13 cellular contexts compared by ENCODE assay signal in genomic region chr4:178577933-178578332, GRCh38.
DNase-seq lines count a peak whose midpoint lies in the region; ATAC-seq, FAIRE-seq and TF ChIP-seq lines count a peak whose summit lies in the region.
"Had no signal": no experiment of that assay in that cellular context is flagged by ENCODE, and none has a peak within 500 bp of the region (broad histone marks: within the 10 kb centered on the region; RNA-seq: fewer than 3 reads in every experiment).

No MANE protein-coding gene starts in this region.

- H3K9me2 ChIP-seq in SK-N-SH = no peaks in the 10 kb centered on the region

- H3K18ac ChIP-seq in H1 (ENCODE audit: extremely low read depth, low read length) = no peak overlapping the region

- no peak overlapping the region for H4K5ac ChIP-seq in H1 (ENCODE audit: insufficient read length, low read depth, low read length)

- no peak overlapping the region for H3K23ac ChIP-seq in H1 (ENCODE audit: insufficient read length)

- no peak overlapping the region for H3K56ac ChIP-seq in H1 (replicated peaks; ENCODE audit: insufficient read length, low read depth, low read length)

- intact Hi-C loops in ascending aorta (cut with DNase I) = no loop called here

- H3K79me1 ChIP-seq in H1 (ENCODE audit: low read depth, low read length) = no peaks in the 10 kb centered on the region

- no peak for TF ChIP-seq POLR2A in NB4 (IDR thresholded peaks at IDR 0.05; ENCODE audit: extremely low read depth, insufficient read length)
- no peak for TF ChIP-seq POLR2A in H1 (IDR thresholded peaks at IDR 0.05; ENCODE audit: control extremely low read depth in 1 of 2, low read depth in 2 of 2, low read length in 2 of 2)

- no peak overlapping the region for H2BK5ac ChIP-seq in H1 (ENCODE audit: low read depth, low read length)

- H3K4me2 ChIP-seq in SK-N-SH (no peak overlapping the region), H1 (ENCODE audit: insufficient read depth in 1 of 2, low read depth in 2 of 2, low read length in 2 of 2) (no peak overlapping the region), smooth muscle cell (no peak overlapping the region)
- H3K4me2 ChIP-seq: BLaER1 had no signal

- no peak overlapping the region for H2BK20ac ChIP-seq in H1 (ENCODE audit: low read length)

- H2BK120ac ChIP-seq in H1 (replicated peaks; ENCODE audit: low read depth, low read length) = no peak overlapping the region

- no peaks in the 10 kb centered on the region for H3K23me2 ChIP-seq in H1 (ENCODE audit: low read depth, low read length)

- H3K27me3 ChIP-seq in SK-N-SH (ENCODE audit: insufficient read depth) = no peaks in the 10 kb centered on the region; the same call in 1 of the 2 replicates
- no peaks in the 10 kb centered on the region for H3K27me3 ChIP-seq in H1 (replicated peaks in 1 of 4; ENCODE audit: control insufficient read depth in 3 of 4, extremely low read depth in 1 of 4, insufficient read depth in 3 of 4, low read length in 3 of 4)
- H3K27me3 ChIP-seq in smooth muscle cell (ENCODE audit: low read depth) = no peaks in the 10 kb centered on the region
- H3K27me3 ChIP-seq in ascending aorta = no peaks in the 10 kb centered on the region
- H3K27me3 ChIP-seq: BLaER1, esophagus muscularis mucosa, stomach had no signal

- H4K8ac ChIP-seq in H1 (ENCODE audit: extremely low read depth, insufficient read depth, low read length) = no peak overlapping the region

- H2AFZ ChIP-seq in SK-N-SH (ENCODE audit: low read depth) = no peak overlapping the region
- H2AFZ ChIP-seq in H1 (ENCODE audit: low read length) = no peak overlapping the region
- H2AFZ ChIP-seq in smooth muscle cell (ENCODE audit: low read depth) = no peak overlapping the region

- H3K9ac ChIP-seq in SK-N-SH (no peak overlapping the region), H1 (replicated peaks in 1 of 4; ENCODE audit: extremely low read depth in 1 of 4, low read depth in 3 of 4, low read length in 3 of 4) (no peak overlapping the region), smooth muscle cell (ENCODE audit: low read depth) (no peak overlapping the region)
- H3K9ac ChIP-seq: BLaER1 had no signal

- H3F3A ChIP-seq in SK-N-SH (replicated peaks; ENCODE audit: insufficient read depth) (no peaks in the 10 kb centered on the region), smooth muscle cell (ENCODE audit: low read depth) (no peaks in the 10 kb centered on the region)

- H4K20me1 ChIP-seq in SK-N-SH (ENCODE audit: insufficient read depth) (no peaks in the 10 kb centered on the region), H1 (replicated peaks in 1 of 2; ENCODE audit: control insufficient read depth in 1 of 2, insufficient read depth in 2 of 2, low read length in 2 of 2) (no peaks in the 10 kb centered on the region), smooth muscle cell (ENCODE audit: low read depth) (no peaks in the 10 kb centered on the region)
- H4K20me1 ChIP-seq: BLaER1 had no signal

- H3K27ac ChIP-seq in SK-N-SH (ENCODE audit: low read depth in 2 of 2, low read length in 1 of 2) (no peak overlapping the region), H1 (ENCODE audit: low read depth, low read length) (no peak overlapping the region), smooth muscle cell (ENCODE audit: low read depth) (no peak overlapping the region), ascending aorta (no peak overlapping the region)
- H3K27ac ChIP-seq: BLaER1, esophagus muscularis mucosa, stomach had no signal

- H3K9me3 ChIP-seq in SK-N-SH = no peaks in the 10 kb centered on the region
- no peaks in the 10 kb centered on the region for H3K9me3 ChIP-seq in H1 (ENCODE audit: insufficient read depth in 2 of 2, low read depth in 1 of 2, low read length in 1 of 2)
- no peaks in the 10 kb centered on the region for H3K9me3 ChIP-seq in smooth muscle cell (replicated peaks; ENCODE audit: low read depth)
- H3K9me3 ChIP-seq in ascending aorta = no peaks in the 10 kb centered on the region
- H3K9me3 ChIP-seq: BLaER1, esophagus muscularis mucosa, stomach had no signal

- H3K36me3 ChIP-seq in SK-N-SH (replicated peaks in 1 of 2; ENCODE audit: control insufficient read depth in 1 of 2, insufficient read depth in 2 of 2, low read length in 1 of 2) (no peaks in the 10 kb centered on the region), H1 (ENCODE audit: control insufficient read depth in 2 of 4, insufficient read depth in 4 of 4, low read length in 3 of 4) (no peaks in the 10 kb centered on the region), smooth muscle cell (ENCODE audit: low read depth) (no peaks in the 10 kb centered on the region), ascending aorta (no peaks in the 10 kb centered on the region)
- H3K36me3 ChIP-seq: BLaER1, esophagus muscularis mucosa, stomach had no signal

- TF ChIP-seq RAD21 in SK-N-SH (IDR thresholded peaks at IDR 0.05; ENCODE audit: low read length) (peak; percentile 60), H1 (IDR thresholded peaks at IDR 0.05 in 1 of 2, conservative IDR thresholded peaks at IDR 0.05 in 1 of 2; ENCODE audit: low read depth in 2 of 2, low read length in 2 of 2) (peak; percentile 79 to 81)

- no peak for TF ChIP-seq EP300 in SK-N-SH (IDR thresholded peaks at IDR 0.05; ENCODE audit: borderline replicate concordance in 1 of 2, low read depth in 1 of 2, low read length in 1 of 2)
- no peak for TF ChIP-seq EP300 in H1 (IDR thresholded peaks at IDR 0.05; ENCODE audit: borderline replicate concordance in 1 of 2, low read depth in 2 of 2, low read length in 2 of 2)

- no peak for ATAC-seq in SK-N-SH treated with all-trans-retinoic acid at 6 μM for 48 hours
- ATAC-seq in GM19455 (IDR thresholded peaks at IDR 0.05; ENCODE audit: unreplicated experiment) = no peak
- no peak for ATAC-seq in HG02870 (IDR thresholded peaks at IDR 0.05; ENCODE audit: unreplicated experiment)

- H3K79me2 ChIP-seq in SK-N-SH (ENCODE audit: insufficient read depth) = no peaks in the 10 kb centered on the region
- no peaks in the 10 kb centered on the region for H3K79me2 ChIP-seq in H1 (ENCODE audit: control insufficient read depth in 1 of 2, insufficient read depth in 2 of 2, low read length in 2 of 2)
- no peaks in the 10 kb centered on the region for H3K79me2 ChIP-seq in smooth muscle cell (ENCODE audit: low read depth)

- H3K4me3 ChIP-seq in SK-N-SH (ENCODE audit: low read depth in 2 of 2, low read length in 1 of 2) = peak overlapping the region in 1 of 2 experiments; percentile 44; a peak in 1 of 4 replicates
- no peak overlapping the region for H3K4me3 ChIP-seq in NB4 (ENCODE audit: low read depth, low read length)
- H3K4me3 ChIP-seq in H1 (ENCODE audit: extremely low read depth in 1 of 4, insufficient read depth in 2 of 4, low read depth in 3 of 4, low read length in 4 of 4) = no peak overlapping the region
- no peak overlapping the region for H3K4me3 ChIP-seq in smooth muscle cell
- no peak overlapping the region for H3K4me3 ChIP-seq in ascending aorta
- H3K4me3 ChIP-seq: BLaER1, esophagus muscularis mucosa, stomach had no signal

- no peak overlapping the region for H2AK5ac ChIP-seq in H1 (ENCODE audit: low read depth, low read length)

- peak; percentile 28 for FAIRE-seq in H1 (lab: Jason Lieb, UNC)

- H4K91ac ChIP-seq in H1 (replicated peaks; ENCODE audit: insufficient read length, low read length) = no peak overlapping the region

- POLR2A ChIA-PET in SK-N-SH (lab: Yijun Ruan, JAX) = no interaction called here
- POLR2A ChIA-PET in H1 (lab: Charles Lee; ENCODE audit: partially characterized antibody) = no interaction called here

- CTCF ChIA-PET in SK-N-SH (lab: Yijun Ruan, JAX) (interaction anchor here (0.7 to 1.8 kb wide), 3 partner anchors 18 to 730 kb away, joined by 3 to 10 read pairs (median 5); no protein-coding TSS in a partner anchor), H1 (lab: Charles Lee; ENCODE audit: partially characterized antibody) (interaction anchor here (0.8 to 1.9 kb wide), 9 partner anchors 9 to 730 kb away, joined by 3 to 12 read pairs (median 4); no protein-coding TSS in a partner anchor)

- no peak overlapping the region for H3K14ac ChIP-seq in H1 (ENCODE audit: insufficient read length)

- no peak overlapping the region for H2BK15ac ChIP-seq in H1 (ENCODE audit: low read length)

- TF ChIP-seq CTCF in SK-N-SH (IDR thresholded peaks at IDR 0.05) (peak; percentile 43), NB4 (IDR thresholded peaks at IDR 0.05; ENCODE audit: low read depth, low read length) (peak; percentile 19), H1 (IDR thresholded peaks at IDR 0.05; ENCODE audit: control extremely low read depth in 1 of 3, insufficient read depth in 1 of 3, low read depth in 1 of 3, low read length in 3 of 3) (peak in 2 of 3 experiments; percentile 48 to 66; a peak in 3 of 4 replicates), smooth muscle cell (IDR thresholded peaks at IDR 0.05; ENCODE audit: borderline replicate concordance, insufficient read depth, poor library complexity, severe bottlenecking) (peak; percentile 14), ascending aorta (IDR thresholded peaks at IDR 0.05) (no peak)

- 5% methylated on average over 7 of the region's 7 CpGs for WGBS in SK-N-SH (ENCODE audit: low lambda C conversion rate)
- 93% methylated on average over 7 of the region's 7 CpGs; no CpG with 5 or more reads in 1 of the 2 experiments for WGBS in H1 (ENCODE audit: extremely low coverage in 1 of 2, insufficient coverage in 1 of 2, insufficient read length in 1 of 2, insufficient replicate concordance in 2 of 2, low coverage in 1 of 2, low lambda C conversion rate in 2 of 2, missing lambda C conversion rate in 1 of 2), 2 experiments
- WGBS in smooth muscle cell (ENCODE audit: low lambda C conversion rate) = 84% methylated on average over 7 of the region's 7 CpGs

- peak; percentile 12 for DNase-seq in SK-N-SH
- DNase-seq in NB4 (ENCODE audit: low read depth) = peak; percentile 21
- no peak for DNase-seq in H1 (ENCODE audit: low read depth in 1 of 2, low spot score in 2 of 2)
- DNase-seq in smooth muscle cell (lab: John Stamatoyannopoulos, UW; ENCODE audit: unreplicated experiment) = no peak
- DNase-seq in ascending aorta (ENCODE audit: low spot score in 2 of 2) = no peak
- DNase-seq: activated naive CD4-positive, alpha-beta T cell; retina; stomach had no signal

- H2BK12ac ChIP-seq in H1 (ENCODE audit: low read depth, low read length) = no peak overlapping the region

- H3K4me1 ChIP-seq in SK-N-SH (ENCODE audit: control insufficient read depth in 1 of 2, insufficient read depth in 2 of 2, low read depth in 1 of 2, low read length in 1 of 2) = no peaks in the 10 kb centered on the region
- peaks cover 0 to 5% (median 3%) of the 10 kb centered on the region in 4 experiments; a peak in 2 of 7 replicates for H3K4me1 ChIP-seq in H1 (replicated peaks in 1 of 4; ENCODE audit: control insufficient read depth in 3 of 4, insufficient read depth in 4 of 4, low read length in 3 of 4)
- no peaks in the 10 kb centered on the region for H3K4me1 ChIP-seq in smooth muscle cell (ENCODE audit: low read depth)
- no peaks in the 10 kb centered on the region for H3K4me1 ChIP-seq in ascending aorta
- H3K4me1 ChIP-seq: BLaER1, esophagus muscularis mucosa, stomach had no signal

- no peak overlapping the region for H3K4ac ChIP-seq in H1 (replicated peaks; ENCODE audit: insufficient read length, low read depth, low read length)

TF ChIP-seq in H1, 55 proteins besides CTCF, POLR2A, EP300 and RAD21 (continues in another document):
- TF ChIP-seq TEAD4 (IDR thresholded peaks at IDR 0.05; ENCODE audit: low read depth, low read length) = no peak
- no peak for TF ChIP-seq RXRA (IDR thresholded peaks at IDR 0.05; ENCODE audit: insufficient read depth, low read depth, low read length)
- TF ChIP-seq CEBPB (IDR thresholded peaks at IDR 0.05; ENCODE audit: low read depth, low read length) = no peak
- no peak for TF ChIP-seq BCL11A (IDR thresholded peaks at IDR 0.05; ENCODE audit: low read depth in 2 of 2, low read length in 2 of 2)

Comparison
In these comparisons a context has a peak if more than half of its experiments do, and no peak if none do; other contexts are left out.
1. DNase-seq: peak in SK-N-SH (single experiment) and NB4 (single experiment); none in H1 (0 of 2), smooth muscle cell (single experiment) and ascending aorta (0 of 2).
2. CTCF ChIP-seq: peak in SK-N-SH (single experiment), NB4 (single experiment), H1 (2 of 3) and smooth muscle cell (single experiment); none in ascending aorta (0 of 3).
3. Of the 17 proteins assayed by ChIP-seq in both H1 and SK-N-SH: peak only in H1: none; only in SK-N-SH: none; in both: CTCF and RAD21; in neither: 15.